1 cellular context compared by ENCODE assay signal in the genomic region with DNA sequence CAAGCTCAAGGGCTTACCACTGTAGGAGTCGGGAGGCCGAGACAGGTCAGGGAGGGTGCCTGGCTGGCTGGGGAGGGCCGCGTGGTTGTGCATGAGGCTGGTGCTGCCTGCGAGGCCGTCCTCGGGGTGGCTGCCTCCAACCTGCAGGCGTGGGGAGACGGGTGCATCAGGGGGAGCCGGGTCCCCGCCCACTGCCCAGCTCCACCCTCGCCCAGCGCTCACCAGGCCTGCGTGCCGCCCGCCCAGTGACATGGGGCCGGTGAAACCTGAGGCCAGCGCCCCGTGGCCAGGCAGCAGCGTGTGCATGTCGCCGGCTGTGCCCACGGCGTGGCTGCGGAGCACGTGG.
TF ChIP-seq lines count a peak whose summit lies in the region.

No MANE protein-coding gene starts in this region.

TF ChIP-seq in HepG2, 621 proteins besides CTCF, POLR2A, EP300 and RAD21:
- TF ChIP-seq, protein P1, sequence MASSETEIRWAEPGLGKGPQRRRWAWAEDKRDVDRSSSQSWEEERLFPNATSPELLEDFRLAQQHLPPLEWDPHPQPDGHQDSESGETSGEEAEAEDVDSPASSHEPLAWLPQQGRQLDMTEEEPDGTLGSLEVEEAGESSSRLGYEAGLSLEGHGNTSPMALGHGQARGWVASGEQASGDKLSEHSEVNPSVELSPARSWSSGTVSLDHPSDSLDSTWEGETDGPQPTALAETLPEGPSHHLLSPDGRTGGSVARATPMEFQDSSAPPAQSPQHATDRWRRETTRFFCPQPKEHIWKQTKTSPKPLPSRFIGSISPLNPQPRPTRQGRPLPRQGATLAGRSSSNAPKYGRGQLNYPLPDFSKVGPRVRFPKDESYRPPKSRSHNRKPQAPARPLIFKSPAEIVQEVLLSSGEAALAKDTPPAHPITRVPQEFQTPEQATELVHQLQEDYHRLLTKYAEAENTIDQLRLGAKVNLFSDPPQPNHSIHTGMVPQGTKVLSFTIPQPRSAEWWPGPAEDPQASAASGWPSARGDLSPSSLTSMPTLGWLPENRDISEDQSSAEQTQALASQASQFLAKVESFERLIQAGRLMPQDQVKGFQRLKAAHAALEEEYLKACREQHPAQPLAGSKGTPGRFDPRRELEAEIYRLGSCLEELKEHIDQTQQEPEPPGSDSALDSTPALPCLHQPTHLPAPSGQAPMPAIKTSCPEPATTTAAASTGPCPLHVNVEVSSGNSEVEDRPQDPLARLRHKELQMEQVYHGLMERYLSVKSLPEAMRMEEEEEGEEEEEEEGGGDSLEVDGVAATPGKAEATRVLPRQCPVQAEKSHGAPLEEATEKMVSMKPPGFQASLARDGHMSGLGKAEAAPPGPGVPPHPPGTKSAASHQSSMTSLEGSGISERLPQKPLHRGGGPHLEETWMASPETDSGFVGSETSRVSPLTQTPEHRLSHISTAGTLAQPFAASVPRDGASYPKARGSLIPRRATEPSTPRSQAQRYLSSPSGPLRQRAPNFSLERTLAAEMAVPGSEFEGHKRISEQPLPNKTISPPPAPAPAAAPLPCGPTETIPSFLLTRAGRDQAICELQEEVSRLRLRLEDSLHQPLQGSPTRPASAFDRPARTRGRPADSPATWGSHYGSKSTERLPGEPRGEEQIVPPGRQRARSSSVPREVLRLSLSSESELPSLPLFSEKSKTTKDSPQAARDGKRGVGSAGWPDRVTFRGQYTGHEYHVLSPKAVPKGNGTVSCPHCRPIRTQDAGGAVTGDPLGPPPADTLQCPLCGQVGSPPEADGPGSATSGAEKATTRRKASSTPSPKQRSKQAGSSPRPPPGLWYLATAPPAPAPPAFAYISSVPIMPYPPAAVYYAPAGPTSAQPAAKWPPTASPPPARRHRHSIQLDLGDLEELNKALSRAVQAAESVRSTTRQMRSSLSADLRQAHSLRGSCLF (CRISPR knock-in tag; IDR thresholded peaks at IDR 0.05; ENCODE audit: borderline replicate concordance), result no peak
- TF ChIP-seq ZNF326 (CRISPR knock-in tag; IDR thresholded peaks at IDR 0.05; ENCODE audit: borderline replicate concordance) (no peak), SMAD9 (CRISPR knock-in tag; IDR thresholded peaks at IDR 0.05) (no peak), AGO2 (optimal IDR thresholded peaks at IDR 0.05; ENCODE audit: low read depth, low read length) (peak; percentile 64), TCF12 (IDR thresholded peaks at IDR 0.05) (no peak), TCF12 (CRISPR knock-in tag; IDR thresholded peaks at IDR 0.05) (no peak)
- TF ChIP-seq, protein P2, sequence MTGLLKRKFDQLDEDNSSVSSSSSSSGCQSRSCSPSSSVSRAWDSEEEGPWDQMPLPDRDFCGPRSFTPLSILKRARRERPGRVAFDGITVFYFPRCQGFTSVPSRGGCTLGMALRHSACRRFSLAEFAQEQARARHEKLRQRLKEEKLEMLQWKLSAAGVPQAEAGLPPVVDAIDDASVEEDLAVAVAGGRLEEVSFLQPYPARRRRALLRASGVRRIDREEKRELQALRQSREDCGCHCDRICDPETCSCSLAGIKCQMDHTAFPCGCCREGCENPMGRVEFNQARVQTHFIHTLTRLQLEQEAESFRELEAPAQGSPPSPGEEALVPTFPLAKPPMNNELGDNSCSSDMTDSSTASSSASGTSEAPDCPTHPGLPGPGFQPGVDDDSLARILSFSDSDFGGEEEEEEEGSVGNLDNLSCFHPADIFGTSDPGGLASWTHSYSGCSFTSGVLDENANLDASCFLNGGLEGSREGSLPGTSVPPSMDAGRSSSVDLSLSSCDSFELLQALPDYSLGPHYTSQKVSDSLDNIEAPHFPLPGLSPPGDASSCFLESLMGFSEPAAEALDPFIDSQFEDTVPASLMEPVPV (CRISPR knock-in tag; IDR thresholded peaks at IDR 0.05), result no peak
